In genomic region chr9:129242971-129243561, GRCh38 we compare ENCODE assay signal across 13 cellular contexts.
DNase-seq lines count a peak whose midpoint lies in the region; ATAC-seq and TF ChIP-seq lines count a peak whose summit lies in the region.
"Had no signal": no experiment of that assay in that cellular context is flagged by ENCODE, and none has a peak within 500 bp of the region (broad histone marks: within the 10 kb centered on the region; RNA-seq: fewer than 3 reads in every experiment).

No MANE protein-coding gene starts in this region.

- no peak overlapping the region for H3K4me3 ChIP-seq in BE2C (ENCODE audit: low read depth, low read length)
- H3K4me3 ChIP-seq: adrenal gland, MG63, right lobe of liver had no signal

- H3K4me1 Mint-ChIP-seq in naive thymus-derived CD8-positive, alpha-beta T cell, result peaks cover 17 to 48% (median 27%) of the 10 kb centered on the region in 4 donors

- H3K36me3 ChIP-seq in BE2C, result no peaks in the 10 kb centered on the region
- H3K36me3 ChIP-seq: adrenal gland, MG63, right lobe of liver had no signal

- no peak overlapping the region for H3K4me3 Mint-ChIP-seq in naive thymus-derived CD8-positive, alpha-beta T cell

- H3K27me3 ChIP-seq in BE2C, result no peaks in the 10 kb centered on the region
- H3K27me3 ChIP-seq: adrenal gland, MG63, right lobe of liver had no signal

- no peaks in the 10 kb centered on the region for H3K4me1 ChIP-seq in BE2C
- H3K4me1 ChIP-seq: adrenal gland, right lobe of liver had no signal

- no peaks in the 10 kb centered on the region; the same call in 1 of the 2 replicates for H3K9me3 ChIP-seq in BE2C
- H3K9me3 ChIP-seq: adrenal gland, MG63, right lobe of liver had no signal

- peaks cover 0 to 2% (median 0%) of the 10 kb centered on the region in 3 donors for H3K36me3 Mint-ChIP-seq in naive thymus-derived CD8-positive, alpha-beta T cell

- POLR2A ChIA-PET in naive thymus-derived CD8-positive, alpha-beta T cell (lab: Charles Lee), result interaction anchor here (0.8 to 1.2 kb wide), 2 partner anchors 11 kb away, joined by 3 read pairs; no protein-coding TSS in a partner anchor

- peaks cover 0 to 1% (median 0%) of the 10 kb centered on the region in 5 donors for H3K27me3 Mint-ChIP-seq in naive thymus-derived CD8-positive, alpha-beta T cell

- no peaks in the 10 kb centered on the region for H3K9me3 Mint-ChIP-seq in naive thymus-derived CD8-positive, alpha-beta T cell

- no peak for ATAC-seq in naive thymus-derived CD8-positive, alpha-beta T cell
- no peak for ATAC-seq in HG02763 (IDR thresholded peaks at IDR 0.05; ENCODE audit: unreplicated experiment)
- ATAC-seq: right lobe of liver had no signal

- H3K27ac Mint-ChIP-seq in naive thymus-derived CD8-positive, alpha-beta T cell, result peak overlapping the region; percentile 19 to 88 (median 62)

- DNase-seq in AG08395 (ENCODE audit: low spot score) (peak; percentile 43), NCI-H2029 treated with DMSO at 0.1 percent for 48 hours (lab: John Stamatoyannopoulos, UW) (peak; percentile 48), fibroblast of the conjunctiva (ENCODE audit: low read depth) (peak; percentile 34), T-helper 2 cell (no peak), BE2C (no peak), HuH-7.5 (ENCODE audit: low spot score) (no peak)
- peak in 1 of 10 donors; percentile 23 for DNase-seq in naive thymus-derived CD8-positive, alpha-beta T cell
- DNase-seq: AML-193, MG63, T-helper 1 cell had no signal

- no peak for TF ChIP-seq CTCF in BE2C (IDR thresholded peaks at IDR 0.05; ENCODE audit: low read depth, low read length)

Comparison
In these comparisons a context has a peak if more than half of its experiments do, and no peak if none do; other contexts are left out.
1. DNase-seq: peak in AG08395 (single experiment), NCI-H2029 treated with DMSO at 0.1 percent for 48 hours (single experiment) and fibroblast of the conjunctiva (single experiment); none in T-helper 2 cell (0 of 5), BE2C (single experiment) and HuH-7.5 (single experiment).